ENCODE assay signal across 10 cellular contexts in the genomic region with DNA sequence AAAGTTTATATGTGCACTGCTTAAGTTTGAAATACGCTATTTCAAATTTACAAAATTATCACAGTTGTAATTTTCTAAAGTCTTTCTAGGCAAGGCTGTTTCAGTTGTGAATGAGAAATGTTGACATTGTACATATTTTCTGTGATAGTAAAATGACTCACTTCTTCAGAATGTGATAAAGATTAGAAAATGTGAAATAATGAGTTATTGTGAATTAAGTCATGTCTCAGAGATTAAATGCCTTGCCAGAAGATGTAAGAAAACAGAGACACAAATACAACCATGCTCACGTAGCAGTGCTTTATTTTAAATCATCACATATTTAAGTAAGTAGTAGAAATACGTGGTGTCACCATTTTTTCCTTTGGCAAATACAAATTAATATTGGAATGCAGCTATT. TPM values are rescaled to one million over a fixed set of nuclear protein-coding genes. Genes with fewer than 3 reads are reported as not detected.
DNase-seq lines count a peak whose midpoint lies in the region; ATAC-seq, FAIRE-seq and TF ChIP-seq lines count a peak whose summit lies in the region.
"Had no signal": no experiment of that assay in that cellular context is flagged by ENCODE, and none has a peak within 500 bp of the region (broad histone marks: within the 10 kb centered on the region; RNA-seq: fewer than 3 reads in every experiment).

No MANE protein-coding gene starts in this region.

- H3K79me1 ChIP-seq in neuronal stem cell (ENCODE audit: low read depth, low read length), result no peaks in the 10 kb centered on the region

- no peak overlapping the region for H3K18ac ChIP-seq in neuronal stem cell (ENCODE audit: low read length)

- POLR2A ChIA-PET in endothelial cell of umbilical vein (lab: Charles Lee), result no interaction called here

- H3K79me2 ChIP-seq in DOHH2 (ENCODE audit: control insufficient read depth, low read length) (no peaks in the 10 kb centered on the region), OCI-LY3 (ENCODE audit: low read length) (no peaks in the 10 kb centered on the region), endothelial cell of umbilical vein (ENCODE audit: control insufficient read depth, insufficient read depth, low read length) (peaks cover 3% of the 10 kb centered on the region)

- 0 out of 2 replicates have a peak overlapping the region, but pooled peaks have one; percentile 46 for H3K27ac ChIP-seq in DOHH2 (ENCODE audit: low read depth, low read length)
- no peak overlapping the region for H3K27ac ChIP-seq in OCI-LY3 (ENCODE audit: low read length)
- peak overlapping the region; percentile 95 for H3K27ac ChIP-seq in endothelial cell of umbilical vein (ENCODE audit: insufficient read depth, low read depth, low read length)
- H3K27ac ChIP-seq in neuronal stem cell (replicated peaks; ENCODE audit: low read length), result no peak overlapping the region

- WGBS in neuronal stem cell (ENCODE audit: extremely low coverage in 2 of 2, insufficient read length in 2 of 2, insufficient replicate concordance in 1 of 2), 2 donors, result no CpG with 5 or more reads among the region's 3 CpGs

- H4K20me1 ChIP-seq in DOHH2 (ENCODE audit: control insufficient read depth, insufficient read depth, low read depth, low read length) (no peaks in the 10 kb centered on the region), OCI-LY3 (ENCODE audit: insufficient read depth, low read length) (no peaks in the 10 kb centered on the region), endothelial cell of umbilical vein (replicated peaks; ENCODE audit: control insufficient read depth, extremely low read depth, insufficient read depth, low read length) (no peaks in the 10 kb centered on the region)

- H3K14ac ChIP-seq in neuronal stem cell (ENCODE audit: low read length), result no peak overlapping the region

- H3F3A ChIP-seq in DOHH2 (ENCODE audit: control insufficient read depth, insufficient read depth), result 0 out of 2 replicates have a peak, but pooled peaks cover 4% of the 10 kb centered on the region

- peaks cover 28% of the 10 kb centered on the region for H3K27me3 ChIP-seq in DOHH2 (ENCODE audit: control insufficient read depth, low read length)
- peaks cover 53% of the 10 kb centered on the region for H3K27me3 ChIP-seq in OCI-LY3 (ENCODE audit: low read depth, low read length)
- no peaks in the 10 kb centered on the region for H3K27me3 ChIP-seq in endothelial cell of umbilical vein (ENCODE audit: control insufficient read depth in 2 of 2, insufficient read depth in 2 of 2, low read length in 2 of 2)
- peaks cover 0 to 2% (median 0%) of the 10 kb centered on the region in 3 experiments for H3K27me3 ChIP-seq in neuronal stem cell (ENCODE audit: control insufficient read depth in 3 of 3, insufficient read depth in 3 of 3, low read depth in 1 of 3, low read length in 3 of 3)

- H2BK15ac ChIP-seq in neuronal stem cell (ENCODE audit: low read length), result no peak overlapping the region

- no peak overlapping the region for H2BK12ac ChIP-seq in neuronal stem cell (ENCODE audit: low read length)

- H3K9ac ChIP-seq in OCI-LY3 (ENCODE audit: low read length), result 0 out of 2 replicates have a peak overlapping the region, but pooled peaks have one; percentile 39
- H3K9ac ChIP-seq in endothelial cell of umbilical vein (replicated peaks; ENCODE audit: extremely low read depth, insufficient read depth, low read length), result peak overlapping the region; percentile 98
- no peak overlapping the region for H3K9ac ChIP-seq in neuronal stem cell (ENCODE audit: low read depth, low read length, poor library complexity)

- BruUV-seq in endothelial cell of umbilical vein (replicated peaks; lab: Mats Ljungman, UMichigan), result no TSS peak

- H2BK120ac ChIP-seq in neuronal stem cell (ENCODE audit: low read depth, low read length), result no peak overlapping the region

- TF ChIP-seq POLR2A in endothelial cell of umbilical vein (IDR thresholded peaks at IDR 0.05; ENCODE audit: low read depth, low read length), result no peak

- H2BK5ac ChIP-seq in neuronal stem cell (ENCODE audit: low read length), result no peak overlapping the region

- H3K9me2 ChIP-seq in DOHH2 (replicated peaks; ENCODE audit: control insufficient read depth, low read length), result no peaks in the 10 kb centered on the region

- intact Hi-C loops in endothelial cell of umbilical vein (cut with micrococcal nuclease), result loop anchor here (5.0 kb wide), 1 partner anchor 145 kb away; no protein-coding TSS in a partner anchor

- 0 out of 2 replicates have a peak overlapping the region, but pooled peaks have one; percentile 92 for H2AFZ ChIP-seq in OCI-LY3 (ENCODE audit: low read depth, low read length)
- no peak overlapping the region for H2AFZ ChIP-seq in endothelial cell of umbilical vein (ENCODE audit: low read depth, low read length)
- peak overlapping the region; percentile 87 for H2AFZ ChIP-seq in neuronal stem cell (ENCODE audit: low read length)

- H4K91ac ChIP-seq in neuronal stem cell (ENCODE audit: low read depth, low read length, poor library complexity), result no peak overlapping the region

- peaks cover 50% of the 10 kb centered on the region for H3K4me1 ChIP-seq in DOHH2 (ENCODE audit: control insufficient read depth, low read length)
- peaks cover 18% of the 10 kb centered on the region for H3K4me1 ChIP-seq in OCI-LY3 (ENCODE audit: low read length)
- H3K4me1 ChIP-seq in endothelial cell of umbilical vein (ENCODE audit: control insufficient read depth, extremely low read depth, insufficient read depth, low read length), result peaks cover 9% of the 10 kb centered on the region
- peaks cover 0 to 2% of the 10 kb centered on the region in 2 donors for H3K4me1 ChIP-seq in neuronal stem cell (ENCODE audit: control insufficient read depth in 2 of 2, insufficient read depth in 1 of 2, low read depth in 1 of 2, low read length in 2 of 2)

- no peak overlapping the region for H2AK5ac ChIP-seq in neuronal stem cell (ENCODE audit: low read depth, low read length)

- H3K9me1 ChIP-seq in endothelial cell of umbilical vein (replicated peaks; ENCODE audit: control insufficient read depth, extremely low read depth, insufficient read depth, low read length), result no peaks in the 10 kb centered on the region

- H4K8ac ChIP-seq in neuronal stem cell (ENCODE audit: low read depth, low read length), result no peak overlapping the region

- ATAC-seq in HG03097 (IDR thresholded peaks at IDR 0.05; ENCODE audit: low FRiP score, unreplicated experiment), result no peak

- H3K9me3 ChIP-seq in DOHH2 (ENCODE audit: control insufficient read depth, insufficient read depth, low read length), result no peaks in the 10 kb centered on the region
- H3K9me3 ChIP-seq in OCI-LY3 (ENCODE audit: insufficient read depth, low read length), result no peaks in the 10 kb centered on the region
- H3K9me3 ChIP-seq in endothelial cell of umbilical vein (replicated peaks; ENCODE audit: control insufficient read depth, insufficient read depth, low read length), result no peaks in the 10 kb centered on the region
- no peaks in the 10 kb centered on the region for H3K9me3 ChIP-seq in neuronal stem cell (replicated peaks in 1 of 2; ENCODE audit: control insufficient read depth in 2 of 2, insufficient read depth in 1 of 2, low read depth in 1 of 2, low read length in 2 of 2)

- no peak for TF ChIP-seq CTCF in DOHH2 (IDR thresholded peaks at IDR 0.05; ENCODE audit: low read depth, low read length, poor library complexity, severe bottlenecking)
- no peak for TF ChIP-seq CTCF in OCI-LY3 (IDR thresholded peaks at IDR 0.05; ENCODE audit: low read depth, low read length)
- no peak for TF ChIP-seq CTCF in endothelial cell of umbilical vein (IDR thresholded peaks at IDR 0.05; ENCODE audit: extremely low read depth in 1 of 2, insufficient read depth in 1 of 2, low read depth in 1 of 2, low read length in 2 of 2)

- DNase-seq in endothelial cell of umbilical vein (ENCODE audit: low read depth, low spot score) (peak; percentile 56), neuronal stem cell (ENCODE audit: low spot score) (no peak), nucleus accumbens (lab: John Stamatoyannopoulos, UW) (no peak), NCI-H446 treated with DMSO at 0.1 percent for 48 hours (lab: John Stamatoyannopoulos, UW) (no peak)
- DNase-seq in effector CD8-positive, alpha-beta T cell (lab: John Stamatoyannopoulos, UW), result no peak
- DNase-seq: CD4-positive, alpha-beta T cell had no signal

- H3K4me3 ChIP-seq in DOHH2 (ENCODE audit: low read length), result peak overlapping the region; percentile 70
- H3K4me3 ChIP-seq in OCI-LY3 (ENCODE audit: low read length), result peak overlapping the region; percentile 77
- H3K4me3 ChIP-seq in endothelial cell of umbilical vein (replicated peaks in 1 of 3; ENCODE audit: insufficient read depth in 1 of 3, low read depth in 1 of 3, low read length in 3 of 3), result peak overlapping the region; percentile 38 to 91 (median 43)
- peak overlapping the region in 1 of 2 donors; percentile 43 for H3K4me3 ChIP-seq in neuronal stem cell (ENCODE audit: low read length in 2 of 2)
- H3K4me3 ChIP-seq: lung had no signal

- CTCF ChIA-PET in endothelial cell of umbilical vein (lab: Charles Lee), result no interaction called here

- no peak overlapping the region for H3K23ac ChIP-seq in neuronal stem cell (ENCODE audit: low read depth, low read length, poor library complexity)

- dilution Hi-C loops in endothelial cell of umbilical vein (cut with MboI; ENCODE audit: extremely low pct_ligation_motif_present, low sequenced_read_pairs), result no loop called here

- H3K4me2 ChIP-seq in DOHH2 (ENCODE audit: low read length) (peak overlapping the region; percentile 80), OCI-LY3 (ENCODE audit: low read length) (peak overlapping the region; percentile 94), endothelial cell of umbilical vein (ENCODE audit: insufficient read depth, low read length) (peak overlapping the region; percentile 97), neuronal stem cell (ENCODE audit: insufficient read depth, low read length, poor library complexity, severe bottlenecking) (no peak overlapping the region)

- H3K36me3 ChIP-seq in DOHH2 (ENCODE audit: control insufficient read depth, low read length), result no peaks in the 10 kb centered on the region
- H3K36me3 ChIP-seq in OCI-LY3 (replicated peaks; ENCODE audit: low read depth, low read length), result no peaks in the 10 kb centered on the region
- no peaks in the 10 kb centered on the region for H3K36me3 ChIP-seq in endothelial cell of umbilical vein (ENCODE audit: control insufficient read depth in 2 of 2, extremely low read depth in 1 of 2, insufficient read depth in 2 of 2, low read length in 2 of 2)
- H3K36me3 ChIP-seq in neuronal stem cell (replicated peaks in 1 of 2; ENCODE audit: control insufficient read depth in 2 of 2, insufficient read depth in 2 of 2, low read length in 2 of 2), result no peaks in the 10 kb centered on the region

- peak; percentile 79 for FAIRE-seq in endothelial cell of umbilical vein (lab: Jason Lieb, UNC)

- no peak overlapping the region for H3K4ac ChIP-seq in neuronal stem cell (ENCODE audit: low read length)

RNA-seq across cellular contexts. Expression of gene CLCN4, which starts 0.8 kb away (rescaled TPM):
- total RNA-seq in endothelial cell of umbilical vein, result 17.0 and 19.8 TPM in 2 replicates
- polyA plus RNA-seq in endothelial cell of umbilical vein, result 7.2 and 7.6 TPM in 2 replicates
- 8.2 and 10.7 TPM in 2 replicates for polyA plus RNA-seq in endothelial cell of umbilical vein (2011; cell fraction: cytosol; rRNA removed)
- 9.7 and 13.5 TPM in 2 replicates for polyA plus RNA-seq in endothelial cell of umbilical vein (2011; cell fraction: nucleus; rRNA removed)
- 9.4 and 10.3 TPM in 2 replicates for polyA plus RNA-seq in endothelial cell of umbilical vein (2012)
- polyA minus RNA-seq in endothelial cell of umbilical vein, result 26.1 and 30.0 TPM in 2 replicates
- 0.41 TPM for polyA minus RNA-seq in endothelial cell of umbilical vein (2011; cell fraction: cytosol; rRNA and poly(A)+ RNA removed)
- polyA minus RNA-seq in endothelial cell of umbilical vein (2011; cell fraction: nucleus; rRNA and poly(A)+ RNA removed), result 8.1 and 11.1 TPM in 2 replicates
- polyA plus RNA-seq in neuronal stem cell (2013, experiment 1 of 2), result 4.4 TPM
- polyA plus RNA-seq in neuronal stem cell (2013, experiment 2 of 2), result 4.3 TPM
- total RNA-seq: CD4-positive, alpha-beta T cell had no signal

Comparison
In these comparisons a context has a peak if more than half of its experiments do, and no peak if none do; other contexts are left out.
1. H3K27ac ChIP-seq: peak in DOHH2 (single experiment) and endothelial cell of umbilical vein (single experiment); none in OCI-LY3 (single experiment) and neuronal stem cell (single experiment).